10 cellular contexts compared by ENCODE assay signal in genomic region chr3:127172670-127173515, GRCh38. TPM values are rescaled to one million over a fixed set of nuclear protein-coding genes. Genes with fewer than 3 reads are reported as not detected.
DNase-seq lines count a peak whose midpoint lies in the region; ATAC-seq and TF ChIP-seq lines count a peak whose summit lies in the region.
"Had no signal": no experiment of that assay in that cellular context is flagged by ENCODE, and none has a peak within 500 bp of the region (broad histone marks: within the 10 kb centered on the region; RNA-seq: fewer than 3 reads in every experiment).

No MANE protein-coding gene starts in this region.

- H3K9me3 Mint-ChIP-seq in activated CD8-positive, alpha-beta T cell treated with anti-CD3 and anti-CD28 coated beads, Interleukin-2, amount 10 ng/mL, durations not matched to agents 7 days and 5 days (ENCODE audit: insufficient read depth): no peaks in the 10 kb centered on the region
- H3K9me3 Mint-ChIP-seq: activated T-helper 1 cell treated with anti-CD3 and anti-CD28 coated beads, Interleukin-12 subunit alpha, Interleukin-12 subunit beta, Interleukin-2, Interleukin-4 antibody, amounts not matched to agents 30 ng/mL and 10 ng/mL and 1 ng/mL, durations not matched to agents 14 hours and 24 hours and 36 hours had no signal

- CTCF ChIA-PET in activated CD8-positive, alpha-beta T cell treated with anti-CD3 and anti-CD28 coated beads, Interleukin-2, amount 10 ng/mL, durations not matched to agents 7 days and 5 days (lab: Charles Lee): no interaction called here
- CTCF ChIA-PET in OCI-LY7 (lab: Charles Lee; ENCODE audit: unreplicated experiment): no interaction called here

- H3K4me3 Mint-ChIP-seq in activated CD8-positive, alpha-beta T cell treated with anti-CD3 and anti-CD28 coated beads, Interleukin-2, amount 10 ng/mL, durations not matched to agents 7 days and 5 days: no peak overlapping the region
- H3K4me3 Mint-ChIP-seq: activated T-helper 1 cell treated with anti-CD3 and anti-CD28 coated beads, Interleukin-12 subunit alpha, Interleukin-12 subunit beta, Interleukin-2, Interleukin-4 antibody, amounts not matched to agents 30 ng/mL and 10 ng/mL and 1 ng/mL, durations not matched to agents 14 hours and 24 hours and 36 hours had no signal

- ATAC-seq in GM18858 (IDR thresholded peaks at IDR 0.05; ENCODE audit: unreplicated experiment) (no peak), GM18502 (IDR thresholded peaks at IDR 0.05; ENCODE audit: poor library complexity, unreplicated experiment) (no peak)
- ATAC-seq in activated CD8-positive, alpha-beta T cell treated with anti-CD3 and anti-CD28 coated beads, Interleukin-2, amount 10 ng/mL, durations not matched to agents 7 days and 5 days: no peak

- H3K4me3 ChIP-seq in choroid plexus epithelial cell (ENCODE audit: low read depth, low read length) (no peak overlapping the region), OCI-LY7 (ENCODE audit: low read depth, low read length, poor library complexity, severe bottlenecking) (no peak overlapping the region)

- H3K27ac Mint-ChIP-seq in activated CD8-positive, alpha-beta T cell treated with anti-CD3 and anti-CD28 coated beads, Interleukin-2, amount 10 ng/mL, durations not matched to agents 7 days and 5 days: no peak overlapping the region
- H3K27ac Mint-ChIP-seq: activated T-helper 1 cell treated with anti-CD3 and anti-CD28 coated beads, Interleukin-12 subunit alpha, Interleukin-12 subunit beta, Interleukin-2, Interleukin-4 antibody, amounts not matched to agents 30 ng/mL and 10 ng/mL and 1 ng/mL, durations not matched to agents 14 hours and 24 hours and 36 hours had no signal

- DNase-seq in Daoy (ENCODE audit: low read depth): peak; percentile 66
- DNase-seq in NCI-H187 (lab: John Stamatoyannopoulos, UW): peak; percentile 65 to 75
- peak; percentile 45 for DNase-seq in choroid plexus epithelial cell (ENCODE audit: low read depth)
- DNase-seq in non-pigmented ciliary epithelial cell (ENCODE audit: low read depth): peak; percentile 22
- no peak for DNase-seq in activated CD8-positive, alpha-beta T cell treated with anti-CD3 and anti-CD28 coated beads, Interleukin-2, amount 10 ng/mL, durations not matched to agents 7 days and 5 days
- no peak for DNase-seq in OCI-LY7 (ENCODE audit: low spot score)

- POLR2A ChIA-PET in activated CD8-positive, alpha-beta T cell treated with anti-CD3 and anti-CD28 coated beads, Interleukin-2, amount 10 ng/mL, durations not matched to agents 7 days and 5 days (lab: Charles Lee): no interaction called here
- POLR2A ChIA-PET in OCI-LY7 (lab: Charles Lee): no interaction called here

- H3K79me2 ChIP-seq in OCI-LY7 (ENCODE audit: insufficient read depth, low read depth, low read length): no peaks in the 10 kb centered on the region

- no peaks in the 10 kb centered on the region for H3K9me2 ChIP-seq in OCI-LY7 (ENCODE audit: insufficient read depth, low read length)

- TF ChIP-seq CTCF in choroid plexus epithelial cell (conservative IDR thresholded peaks at IDR 0.05; ENCODE audit: low read depth, low read length) (no peak), OCI-LY7 (conservative IDR thresholded peaks at IDR 0.05; ENCODE audit: low read length) (no peak)

- no peaks in the 10 kb centered on the region for H3K36me3 ChIP-seq in OCI-LY7 (ENCODE audit: insufficient read depth, low read length)

- no peaks in the 10 kb centered on the region for H3K4me1 Mint-ChIP-seq in activated CD8-positive, alpha-beta T cell treated with anti-CD3 and anti-CD28 coated beads, Interleukin-2, amount 10 ng/mL, durations not matched to agents 7 days and 5 days (ENCODE audit: low read depth)

- H3K4me2 ChIP-seq in OCI-LY7 (ENCODE audit: low read length): no peak overlapping the region

- H3K9me3 ChIP-seq in OCI-LY7 (ENCODE audit: low read length): no peaks in the 10 kb centered on the region

- no peak overlapping the region for H2AFZ ChIP-seq in OCI-LY7 (ENCODE audit: low read length)

- no peaks in the 10 kb centered on the region for H4K20me1 ChIP-seq in OCI-LY7 (ENCODE audit: insufficient read depth, low read length)

- no peaks in the 10 kb centered on the region for H3K4me1 ChIP-seq in OCI-LY7 (ENCODE audit: insufficient read depth, low read length, poor library complexity, severe bottlenecking)

- no TSS peak for BruUV-seq in OCI-LY7 (replicated peaks; lab: Mats Ljungman, UMichigan)

- intact Hi-C loops in OCI-LY7 (cut with micrococcal nuclease; ENCODE audit: unreplicated experiment): no loop called here

- no peaks in the 10 kb centered on the region for H3K36me3 Mint-ChIP-seq in activated CD8-positive, alpha-beta T cell treated with anti-CD3 and anti-CD28 coated beads, Interleukin-2, amount 10 ng/mL, durations not matched to agents 7 days and 5 days (ENCODE audit: low read depth)

- no peak overlapping the region for H3K27ac ChIP-seq in OCI-LY7 (ENCODE audit: low read depth, low read length, poor library complexity, severe bottlenecking)

- H3K27me3 Mint-ChIP-seq in activated CD8-positive, alpha-beta T cell treated with anti-CD3 and anti-CD28 coated beads, Interleukin-2, amount 10 ng/mL, durations not matched to agents 7 days and 5 days (ENCODE audit: low read depth): no peaks in the 10 kb centered on the region

RNA-seq across cellular contexts. Expression of gene PRR23E, which starts 20.0 kb away (rescaled TPM):
- total RNA-seq in Daoy (2014; rRNA removed; shearing (Covaris generic)): not detected in 2 replicates
- total RNA-seq in activated CD8-positive, alpha-beta T cell treated with anti-CD3 and anti-CD28 coated beads, Interleukin-2, amount 10 ng/mL, durations not matched to agents 7 days and 5 days: not detected
- total RNA-seq in OCI-LY7 (2014; rRNA removed; shearing (Covaris generic)): not detected in 2 replicates
- total RNA-seq in OCI-LY7 (2022): not detected in 2 replicates
- total RNA-seq: activated T-helper 1 cell treated with anti-CD3 and anti-CD28 coated beads, Interleukin-12 subunit alpha, Interleukin-12 subunit beta, Interleukin-2, Interleukin-4 antibody, amounts not matched to agents 30 ng/mL and 10 ng/mL and 1 ng/mL, durations not matched to agents 14 hours and 24 hours and 36 hours; NCI-H460 had no signal

Comparison
In these comparisons a context has a peak if more than half of its experiments do, and no peak if none do; other contexts are left out.
1. DNase-seq: peak in Daoy (single experiment), NCI-H187 (2 of 2), choroid plexus epithelial cell (single experiment) and non-pigmented ciliary epithelial cell (single experiment); none in activated CD8-positive, alpha-beta T cell treated with anti-CD3 and anti-CD28 coated beads, Interleukin-2, amount 10 ng/mL, durations not matched to agents 7 days and 5 days (single experiment) and OCI-LY7 (single experiment).